In the genomic region with DNA sequence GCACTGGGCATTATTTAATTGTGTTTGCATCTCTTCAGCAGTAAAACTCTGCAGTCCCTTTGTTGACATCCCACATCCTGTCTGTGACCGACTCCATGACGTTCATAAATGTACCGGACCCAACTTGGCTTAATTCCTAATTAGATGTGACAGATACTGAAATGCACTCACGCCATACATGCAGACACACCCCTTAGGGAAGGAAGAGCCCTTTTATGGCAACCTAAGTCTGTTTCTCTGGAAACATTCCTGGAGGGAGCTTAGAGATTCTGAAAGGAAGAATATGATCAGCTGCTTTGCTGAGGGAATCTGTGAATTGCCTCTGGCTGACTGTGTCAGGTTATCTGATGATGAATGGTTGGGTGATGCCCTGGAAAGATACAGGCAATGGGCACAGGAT, we compare ENCODE assay signal across 17 cellular contexts. TPM values are rescaled to one million over a fixed set of nuclear protein-coding genes. Genes with fewer than 3 reads are reported as not detected.
"Had no signal": no experiment of that assay in that cellular context is flagged by ENCODE, and none has a peak within 500 bp of the region (broad histone marks: within the 10 kb centered on the region; RNA-seq: fewer than 3 reads in every experiment).

No MANE protein-coding gene starts in this region.

- ATAC-seq: activated CD4-positive, alpha-beta T cell treated with anti-CD3 and anti-CD28 coated beads for 36 hours; left lobe of liver; natural killer cell treated with Interleukin-12 subunit alpha and Interleukin-12 subunit beta and Interleukin-15 and Interleukin-18, amount 100 ng/mL, for 72 hours; T-helper 17 cell had no signal

- DNase-seq: activated CD4-positive, alpha-beta T cell treated with anti-CD3 and anti-CD28 coated beads for 36 hours; activated CD4-positive, alpha-beta T cell treated with anti-CD3 and anti-CD28 coated beads, Interleukin-2, amount 50 U/mL, for 48 hours; activated T-cell treated with anti-CD3 and anti-CD28 coated beads for 4 hours; cerebellar nuclear complex; cortex of kidney; effector CD4-positive, alpha-beta T cell; hypothalamus; occipital lobe; T-helper 17 cell; transverse colon had no signal

- H3K27ac ChIP-seq: right atrium auricular region, suprapubic skin, transverse colon had no signal

- H3K9me3 ChIP-seq: right atrium auricular region, suprapubic skin, transverse colon had no signal

- H3K4me1 ChIP-seq: right atrium auricular region, suprapubic skin, transverse colon had no signal

- H3K36me3 ChIP-seq: transverse colon had no signal

- H3K27me3 ChIP-seq: right atrium auricular region, suprapubic skin, transverse colon had no signal

- H3K4me3 ChIP-seq: lung, right atrium auricular region, suprapubic skin, transverse colon had no signal

- FAIRE-seq: bronchial epithelial cell, keratinocyte had no signal

RNA-seq across cellular contexts. Expression of a gene that starts 33.4 kb away (rescaled TPM):
- total RNA-seq: activated CD4-positive, alpha-beta T cell treated with anti-CD3 and anti-CD28 coated beads for 36 hours; natural killer cell treated with Interleukin-12 subunit alpha and Interleukin-12 subunit beta and Interleukin-15 and Interleukin-18, amount 100 ng/mL, for 72 hours; T-helper 17 cell had no signal
